Comparison of ENCODE assay signal across 20 cellular contexts in genomic region chr22:45124176-45124857, GRCh38.
"Had no signal": no experiment of that assay in that cellular context is flagged by ENCODE, and none has a peak within 500 bp of the region (broad histone marks: within the 10 kb centered on the region; RNA-seq: fewer than 3 reads in every experiment).

No MANE protein-coding gene starts in this region.

- FAIRE-seq: colon, small intestine had no signal

- H3K4me1 Mint-ChIP-seq: activated B cell treated with CpG ODN at 0.5 μM for 24 hours had no signal

- H3K9me3 ChIP-seq: lower lobe of right lung, right lobe of liver, stomach had no signal

- H3K9me3 Mint-ChIP-seq: activated B cell treated with CpG ODN at 0.5 μM for 24 hours; activated CD4-positive, alpha-beta memory T cell treated with anti-CD3 and anti-CD28 coated beads for 36 hours; activated T-helper 17 cell treated with anti-CD3 and anti-CD28 coated beads, Interleukin-2, amount 50 U/mL, for 72 hours; endodermal cell; natural killer cell treated with Interleukin-12 subunit alpha and Interleukin-12 subunit beta and Interleukin-15 and Interleukin-18, amount 100 ng/mL, for 72 hours had no signal

- ATAC-seq: activated T-helper 17 cell treated with anti-CD3 and anti-CD28 coated beads, Interleukin-2, amount 50 U/mL, for 72 hours; left cardiac atrium; lower lobe of right lung; natural killer cell treated with Interleukin-12 subunit alpha and Interleukin-12 subunit beta and Interleukin-15 and Interleukin-18, amount 100 ng/mL, for 72 hours; right lobe of liver had no signal

- H3K36me3 ChIP-seq: lower lobe of right lung, right lobe of liver, stomach had no signal

- H3K36me3 Mint-ChIP-seq: activated CD4-positive, alpha-beta memory T cell treated with anti-CD3 and anti-CD28 coated beads for 36 hours; brain; mesothelial cell of epicardium; natural killer cell treated with Interleukin-12 subunit alpha and Interleukin-12 subunit beta and Interleukin-15 and Interleukin-18, amount 100 ng/mL, for 72 hours had no signal

- H3K4me3 ChIP-seq: lower lobe of right lung, right lobe of liver, stomach had no signal

- H3K4me3 Mint-ChIP-seq: activated B cell treated with CpG ODN at 0.5 μM for 24 hours; activated CD4-positive, alpha-beta memory T cell treated with anti-CD3 and anti-CD28 coated beads for 36 hours; activated T-helper 17 cell treated with anti-CD3 and anti-CD28 coated beads, Interleukin-2, amount 50 U/mL, for 72 hours; endodermal cell; mesothelial cell of epicardium; natural killer cell treated with Interleukin-12 subunit alpha and Interleukin-12 subunit beta and Interleukin-15 and Interleukin-18, amount 100 ng/mL, for 72 hours had no signal

- H3K4me1 ChIP-seq: lower lobe of right lung, right lobe of liver had no signal

- H3K27ac ChIP-seq: epithelial cell of prostate, lower lobe of right lung, right lobe of liver, stomach had no signal

- H3K27ac Mint-ChIP-seq: activated B cell treated with CpG ODN at 0.5 μM for 24 hours; activated CD4-positive, alpha-beta memory T cell treated with anti-CD3 and anti-CD28 coated beads for 36 hours; activated T-helper 17 cell treated with anti-CD3 and anti-CD28 coated beads, Interleukin-2, amount 50 U/mL, for 72 hours; endodermal cell; natural killer cell treated with Interleukin-12 subunit alpha and Interleukin-12 subunit beta and Interleukin-15 and Interleukin-18, amount 100 ng/mL, for 72 hours; progenitor cell of endocrine pancreas had no signal

- DNase-seq: activated B cell treated with CpG ODN at 0.5 μM for 24 hours; activated CD4-positive, alpha-beta memory T cell treated with anti-CD3 and anti-CD28 coated beads for 36 hours; activated CD4-positive, alpha-beta T cell treated with anti-CD3 and anti-CD28 coated beads for 4 hours; activated naive CD4-positive, alpha-beta T cell; activated T-cell treated with anti-CD3 and anti-CD28 coated beads, Interleukin-2, amount 50 U/mL, for 1 hour; endodermal cell; left cardiac atrium; lower lobe of right lung; right lobe of liver; small intestine; stimulated activated CD4-positive, alpha-beta T cell treated with anti-CD3 and anti-CD28 coated beads, Interleukin-4, amount 100 ng/mL, for 1 hour; stomach had no signal

- H3K27me3 ChIP-seq: dorsolateral prefrontal cortex, right lobe of liver had no signal
